Comparison of ENCODE assay signal across 20 cellular contexts in the genomic region with DNA sequence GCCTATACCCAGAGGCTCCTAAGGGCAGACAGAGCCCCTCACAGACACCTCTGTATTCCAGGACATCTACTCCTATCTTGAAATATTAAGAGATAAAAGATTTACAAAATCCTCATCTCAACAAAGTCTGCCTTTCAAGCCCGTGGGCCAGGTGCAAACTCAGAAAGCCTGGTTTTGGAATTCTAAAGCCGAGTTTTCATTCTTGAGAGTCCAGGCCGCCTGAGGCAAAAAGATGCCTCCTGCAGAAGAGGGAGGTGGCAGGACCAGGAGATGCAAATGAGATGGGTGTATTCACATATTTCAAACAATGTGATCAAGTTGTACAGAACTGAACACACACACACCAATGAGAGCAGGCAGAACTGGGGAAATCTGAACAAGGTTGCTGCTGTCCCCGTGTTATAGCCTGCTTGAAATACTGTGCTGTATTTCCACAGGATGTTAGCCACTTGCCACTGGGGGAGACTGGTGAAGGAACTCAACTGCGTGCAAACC. TPM values are rescaled to one million over a fixed set of nuclear protein-coding genes. Genes with fewer than 3 reads are reported as not detected.
DNase-seq lines count a peak whose midpoint lies in the region; ATAC-seq, FAIRE-seq and TF ChIP-seq lines count a peak whose summit lies in the region.
"Had no signal": no experiment of that assay in that cellular context is flagged by ENCODE, and none has a peak within 500 bp of the region (broad histone marks: within the 10 kb centered on the region; RNA-seq: fewer than 3 reads in every experiment).

No MANE protein-coding gene starts in this region.

- H3K9ac ChIP-seq in BLaER1, result no peak overlapping the region
- no peak overlapping the region for H3K9ac ChIP-seq in rectal smooth muscle tissue (ENCODE audit: low read length)

- no peak for FAIRE-seq in urothelium cell line (lab: Jason Lieb, UNC)
- FAIRE-seq: A204.1, GM12892, RCC 7860 had no signal

- H3K27ac Mint-ChIP-seq in CD8-positive, alpha-beta memory T cell, result no peak overlapping the region
- H3K27ac Mint-ChIP-seq: CD8-positive, alpha-beta T cell had no signal

- H3K4me2 ChIP-seq in BLaER1, result 0 out of 2 replicates have a peak overlapping the region, but pooled peaks have one; percentile 39

- in situ Hi-C loops in GM13977 (cut with MboI; ENCODE audit: low pct_unique_long_range_greater_than_20kb, low sequenced_read_pairs, unreplicated experiment), result no loop called here

- H3K36me3 ChIP-seq in BLaER1, result no peaks in the 10 kb centered on the region
- no peaks in the 10 kb centered on the region for H3K36me3 ChIP-seq in ascending aorta
- H3K36me3 ChIP-seq in lung (ENCODE audit: control insufficient read depth in 2 of 2, insufficient read depth in 2 of 2, low read length in 2 of 2), result no peaks in the 10 kb centered on the region
- H3K36me3 ChIP-seq in rectal smooth muscle tissue (ENCODE audit: control insufficient read depth, insufficient read depth, low read length), result no peaks in the 10 kb centered on the region
- H3K36me3 ChIP-seq in CD8-positive, alpha-beta memory T cell (ENCODE audit: insufficient read depth, low read length), result no peaks in the 10 kb centered on the region

- H3K9me3 ChIP-seq in BLaER1, result peaks cover 6% of the 10 kb centered on the region; the same call in 1 of the 2 replicates
- H3K9me3 ChIP-seq in ascending aorta, result peaks cover 0 to 3% of the 10 kb centered on the region in 2 donors
- H3K9me3 ChIP-seq in lung (ENCODE audit: control insufficient read depth in 2 of 2, insufficient read depth in 1 of 2, low read length in 1 of 2), result no peaks in the 10 kb centered on the region
- no peaks in the 10 kb centered on the region for H3K9me3 ChIP-seq in CD8-positive, alpha-beta memory T cell (ENCODE audit: low read length)

- 92 to 94% methylated on average over 5 of the region's 5 CpGs for WGBS in lung, 2 donors

- no peak overlapping the region for H3K4me3 Mint-ChIP-seq in CD8-positive, alpha-beta memory T cell
- H3K4me3 Mint-ChIP-seq: CD8-positive, alpha-beta T cell had no signal

- no peaks in the 10 kb centered on the region for H3K36me3 Mint-ChIP-seq in CD8-positive, alpha-beta memory T cell
- H3K36me3 Mint-ChIP-seq: CD8-positive, alpha-beta T cell had no signal

- DNase-seq in ascending aorta (ENCODE audit: low spot score in 2 of 2), result no peak
- DNase-seq in lung (ENCODE audit: low spot score), result peak; percentile 20
- DNase-seq in CD8-positive, alpha-beta memory T cell, result no peak
- no peak for DNase-seq in urothelium cell line (ENCODE audit: low spot score)
- DNase-seq in GM13977 (ENCODE audit: low spot score), result no peak
- DNase-seq: DMS53; KG1; MV-4-11; NCI-H187; NCI-H2107; NCI-H510A; NCI-H748 treated with DMSO at 0.1 percent for 48 hours; NK-92 treated with Interleukin-12 subunit alpha and Interleukin-12 subunit beta, amount 100 ng/mL, for 24 hours had no signal

- H3K4me3 ChIP-seq in BLaER1 (no peak overlapping the region), ascending aorta (no peak overlapping the region), lung (no peak overlapping the region), rectal smooth muscle tissue (ENCODE audit: low read length) (no peak overlapping the region)
- no peak overlapping the region for H3K4me3 ChIP-seq in CD8-positive, alpha-beta memory T cell (ENCODE audit: low read length)

- intact Hi-C loops in ascending aorta (cut with DNase I), result loop anchor here (5.0 to 10.0 kb wide), 3 partner anchors 141 to 408 kb away; no protein-coding TSS in a partner anchor

- peaks cover 2% of the 10 kb centered on the region in 5 donors for H3K9me3 Mint-ChIP-seq in CD8-positive, alpha-beta memory T cell

- H3K4me1 ChIP-seq in BLaER1 (peaks cover 38% of the 10 kb centered on the region), ascending aorta (peaks cover 4 to 21% of the 10 kb centered on the region in 2 donors), lung (ENCODE audit: control insufficient read depth in 2 of 2, insufficient read depth in 2 of 2, low read length in 2 of 2) (peaks cover 0 to 4% of the 10 kb centered on the region in 2 donors), rectal smooth muscle tissue (ENCODE audit: control insufficient read depth, insufficient read depth, low read length) (peaks cover 7% of the 10 kb centered on the region)
- H3K4me1 ChIP-seq in CD8-positive, alpha-beta memory T cell (ENCODE audit: insufficient read depth, low read length), result peaks cover 4% of the 10 kb centered on the region

- POLR2A ChIA-PET in CD8-positive, alpha-beta memory T cell (lab: Charles Lee), result no interaction called here

- TF ChIP-seq CTCF in ascending aorta (IDR thresholded peaks at IDR 0.05) (no peak), lung (IDR thresholded peaks at IDR 0.05; ENCODE audit: control extremely low read depth, extremely low read depth) (no peak), GM13977 (IDR thresholded peaks at IDR 0.05; ENCODE audit: extremely low read depth, insufficient read depth, missing control alignments) (no peak)

- ATAC-seq in lung (ENCODE audit: insufficient read depth, low FRiP score) (no peak), GM21717 (IDR thresholded peaks at IDR 0.05; ENCODE audit: unreplicated experiment) (no peak)
- ATAC-seq: CD8-positive, alpha-beta T cell had no signal

- H3K27me3 Mint-ChIP-seq in CD8-positive, alpha-beta memory T cell, result peaks cover 8 to 9% of the 10 kb centered on the region in 2 donors

- H3K27ac ChIP-seq in BLaER1, result no peak overlapping the region
- peak overlapping the region; percentile 45 to 50 for H3K27ac ChIP-seq in ascending aorta
- no peak overlapping the region for H3K27ac ChIP-seq in lung (ENCODE audit: low read depth in 1 of 2, low read length in 1 of 2)
- H3K27ac ChIP-seq in rectal smooth muscle tissue (ENCODE audit: low read depth, low read length), result peak overlapping the region; percentile 70
- H3K27ac ChIP-seq in CD8-positive, alpha-beta memory T cell (ENCODE audit: low read depth, low read length), result no peak overlapping the region

- H3K27me3 ChIP-seq in BLaER1, result no peaks in the 10 kb centered on the region
- H3K27me3 ChIP-seq in ascending aorta, result no peaks in the 10 kb centered on the region
- H3K27me3 ChIP-seq in lung (ENCODE audit: control insufficient read depth, insufficient read depth), result no peaks in the 10 kb centered on the region
- H3K27me3 ChIP-seq in rectal smooth muscle tissue (ENCODE audit: control insufficient read depth, insufficient read depth, low read length), result no peaks in the 10 kb centered on the region
- no peaks in the 10 kb centered on the region for H3K27me3 ChIP-seq in CD8-positive, alpha-beta memory T cell (ENCODE audit: insufficient read depth, low read length, poor library complexity, severe bottlenecking)

- H3K4me1 Mint-ChIP-seq in CD8-positive, alpha-beta memory T cell, result peaks cover 4 to 13% (median 4%) of the 10 kb centered on the region in 3 donors

- H4K20me1 ChIP-seq in BLaER1, result no peaks in the 10 kb centered on the region

- CTCF ChIA-PET in CD8-positive, alpha-beta memory T cell (lab: Charles Lee), result no interaction called here

RNA-seq across cellular contexts. Expression of gene HS6ST1, which starts 7.7 kb away (rescaled TPM):
- total RNA-seq in ascending aorta (42.7 TPM), lung (10 to 100 TPM; 27.1 to 37.7 TPM)
- polyA plus RNA-seq in lung, result 10 to 100 TPM; 15.1 to 31.0 TPM
- total RNA-seq in CD8-positive, alpha-beta memory T cell, result 10 to 100 TPM; 18.0 to 18.2 TPM
- polyA plus RNA-seq in CD8-positive, alpha-beta memory T cell, result 4.6 TPM

Comparison
In these comparisons a context has a peak if more than half of its experiments do, and no peak if none do; other contexts are left out.
1. H3K27ac ChIP-seq: peak in ascending aorta (2 of 2) and rectal smooth muscle tissue (single experiment); none in BLaER1 (single experiment), lung (0 of 2) and CD8-positive, alpha-beta memory T cell (single experiment).